9 cellular contexts compared by ENCODE assay signal in genomic region chr17:39982069-39982371, GRCh38. TPM values are rescaled to one million over a fixed set of nuclear protein-coding genes. Genes with fewer than 3 reads are reported as not detected.
DNase-seq lines count a peak whose midpoint lies in the region; ATAC-seq and TF ChIP-seq lines count a peak whose summit lies in the region.
"Had no signal": no experiment of that assay in that cellular context is flagged by ENCODE, and none has a peak within 500 bp of the region (broad histone marks: within the 10 kb centered on the region; RNA-seq: fewer than 3 reads in every experiment).

No MANE protein-coding gene starts in this region.

- in situ Hi-C loops in astrocyte of the spinal cord (cut with HindIII; ENCODE audit: low sequenced_read_pairs), result no loop called here

- peaks cover 7% of the 10 kb centered on the region for H3K36me3 Mint-ChIP-seq in activated naive CD4-positive, alpha-beta T cell treated with anti-CD3 and anti-CD28 coated beads, Interleukin-2, amount 50 U/mL, for 24 hours
- H3K36me3 Mint-ChIP-seq in memory B cell, result peaks cover 20% of the 10 kb centered on the region
- peaks cover 7% of the 10 kb centered on the region for H3K36me3 Mint-ChIP-seq in type B pancreatic cell

- CTCF ChIA-PET in RWPE1 (lab: Yijun Ruan, JAX), result interaction anchor here (0.6 to 1.5 kb wide), 2 partner anchors 13 to 361 kb away, joined by 3 read pairs; no protein-coding TSS in a partner anchor

- TF ChIP-seq CTCF in astrocyte of the spinal cord (IDR thresholded peaks at IDR 0.05; ENCODE audit: low read depth, low read length), result no peak
- TF ChIP-seq CTCF in type B pancreatic cell (conservative IDR thresholded peaks at IDR 0.05), result no peak
- no peak for TF ChIP-seq CTCF in RWPE1 (conservative IDR thresholded peaks at IDR 0.05; ENCODE audit: low read depth)

- peak overlapping the region; percentile 99 for H3K27ac Mint-ChIP-seq in activated naive CD4-positive, alpha-beta T cell treated with anti-CD3 and anti-CD28 coated beads, Interleukin-2, amount 50 U/mL, for 24 hours
- H3K27ac Mint-ChIP-seq in memory B cell (peak overlapping the region; percentile 90), type B pancreatic cell (peak overlapping the region; percentile 97)

- peak overlapping the region; percentile 68 for H3K4me3 ChIP-seq in astrocyte of the spinal cord (ENCODE audit: low read depth, low read length)

- peak overlapping the region; percentile 93 for H3K4me3 Mint-ChIP-seq in activated naive CD4-positive, alpha-beta T cell treated with anti-CD3 and anti-CD28 coated beads, Interleukin-2, amount 50 U/mL, for 24 hours
- H3K4me3 Mint-ChIP-seq in memory B cell (peak overlapping the region; percentile 87), type B pancreatic cell (peak overlapping the region; percentile 91)

- POLR2A ChIA-PET in RWPE1 (lab: Yijun Ruan, JAX; ENCODE audit: low non-redundant PET), result interaction anchor here (0.5 kb wide), 1 partner anchor 86 kb away, joined by 3 read pairs; no protein-coding TSS in a partner anchor

- peaks cover 51% of the 10 kb centered on the region for H3K4me1 Mint-ChIP-seq in activated naive CD4-positive, alpha-beta T cell treated with anti-CD3 and anti-CD28 coated beads, Interleukin-2, amount 50 U/mL, for 24 hours
- peaks cover 24% of the 10 kb centered on the region for H3K4me1 Mint-ChIP-seq in memory B cell
- peaks cover 16% of the 10 kb centered on the region for H3K4me1 Mint-ChIP-seq in type B pancreatic cell (ENCODE audit: unreplicated experiment)

- H3K27ac ChIP-seq in RWPE1, result no peak overlapping the region

- ATAC-seq in memory B cell (ENCODE audit: low read depth), result no peak
- no peak for ATAC-seq in GM21390 (IDR thresholded peaks at IDR 0.05; ENCODE audit: unreplicated experiment)

- H3K9me3 Mint-ChIP-seq in activated naive CD4-positive, alpha-beta T cell treated with anti-CD3 and anti-CD28 coated beads, Interleukin-2, amount 50 U/mL, for 24 hours, result no peaks in the 10 kb centered on the region
- H3K9me3 Mint-ChIP-seq in memory B cell (no peaks in the 10 kb centered on the region), type B pancreatic cell (no peaks in the 10 kb centered on the region)

- no peak for DNase-seq in activated naive CD4-positive, alpha-beta T cell (lab: John Stamatoyannopoulos, UW)
- DNase-seq in astrocyte of the spinal cord (ENCODE audit: low read depth, low spot score) (no peak), memory B cell (ENCODE audit: low spot score in 2 of 2) (no peak), type B pancreatic cell (ENCODE audit: extremely low spot score, unreplicated experiment) (no peak), RWPE1 (ENCODE audit: low spot score) (no peak), glomerular visceral epithelial cell (ENCODE audit: extremely low spot score) (no peak)
- DNase-seq: T1000 had no signal

- H3K27me3 Mint-ChIP-seq in activated naive CD4-positive, alpha-beta T cell treated with anti-CD3 and anti-CD28 coated beads, Interleukin-2, amount 50 U/mL, for 24 hours, result no peaks in the 10 kb centered on the region
- H3K27me3 Mint-ChIP-seq in memory B cell, result no peaks in the 10 kb centered on the region
- H3K27me3 Mint-ChIP-seq in type B pancreatic cell, result peaks cover 9% of the 10 kb centered on the region

RNA-seq across cellular contexts. Expression of gene PSMD3, which starts 1.4 kb away (rescaled TPM):
- total RNA-seq in type B pancreatic cell (ENCODE audit: low replicate concordance), result 110 and 116 TPM in 2 replicates

RNA-seq across cellular contexts. Expression of gene GSDMA, which starts 19.2 kb away (rescaled TPM):
- total RNA-seq in type B pancreatic cell (ENCODE audit: low replicate concordance), result not detected in 2 replicates

RNA-seq across cellular contexts. Expression of gene CSF3, which starts 33.2 kb away (rescaled TPM):
- total RNA-seq in type B pancreatic cell (ENCODE audit: low replicate concordance), result not detected in 2 replicates

RNA-seq across cellular contexts. Expression of gene LRRC3C, which starts 54.5 kb away (rescaled TPM):
- not detected in 2 replicates for total RNA-seq in type B pancreatic cell (ENCODE audit: low replicate concordance)

RNA-seq across cellular contexts. Expression of gene ORMDL3, which starts 54.6 kb away (rescaled TPM):
- total RNA-seq in type B pancreatic cell (ENCODE audit: low replicate concordance), result 59.8 and 82.7 TPM in 2 replicates
